ENCODE assay signal across 10 cellular contexts in the genomic region with DNA sequence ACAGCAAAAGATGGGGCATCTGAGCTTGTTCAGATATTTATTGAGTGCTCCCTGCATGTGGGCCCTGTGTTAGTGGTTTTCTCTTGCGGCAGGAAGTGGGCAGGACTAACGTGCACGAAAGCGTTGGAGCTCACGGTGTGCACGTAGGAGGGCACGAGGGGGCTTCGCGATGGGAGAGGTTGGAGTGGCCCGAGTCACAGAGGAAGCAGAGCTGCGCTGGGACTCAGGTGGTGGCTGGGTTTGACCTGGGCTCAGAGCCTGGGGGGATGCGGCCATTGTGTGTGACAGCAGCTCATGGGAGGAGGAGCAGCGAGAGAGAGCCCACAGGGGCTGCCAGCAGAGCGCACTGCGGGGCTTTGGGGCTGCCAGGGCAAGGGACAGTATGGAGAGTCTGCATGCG. TPM values are rescaled to one million over a fixed set of nuclear protein-coding genes. Genes with fewer than 3 reads are reported as not detected.
A peak's percentile ranks its signal among the peaks of the same experiment; 100 is the strongest.
DNase-seq lines count a peak whose midpoint lies in the region; ATAC-seq and TF ChIP-seq lines count a peak whose summit lies in the region.
"Had no signal": no experiment of that assay in that cellular context is flagged by ENCODE, and none has a peak within 500 bp of the region (broad histone marks: within the 10 kb centered on the region; RNA-seq: fewer than 3 reads in every experiment).

No MANE protein-coding gene starts in this region.

- no peak for TF ChIP-seq CTCF in CD4-positive, alpha-beta T cell (IDR thresholded peaks at IDR 0.05)
- no peak for TF ChIP-seq CTCF in chondrocyte (IDR thresholded peaks at IDR 0.05)

- DNase-seq in CD4-positive, alpha-beta T cell: peak; percentile 48 to 78 (median 56)
- DNase-seq in activated CD4-positive, alpha-beta T cell treated with anti-CD3 and anti-CD28 coated beads for 24 hours (ENCODE audit: low read depth in 2 of 2): peak; percentile 40 to 53
- peak; percentile 86 for DNase-seq in activated naive CD4-positive, alpha-beta T cell treated with anti-CD3 and anti-CD28 coated beads, Interleukin-2, amount 10 ng/mL, durations not matched to agents 7 days and 5 days
- DNase-seq in stimulated activated CD4-positive, alpha-beta T cell treated with anti-CD3 and anti-CD28 coated beads, Interleukin-15, amount 100 ng/mL, for 1 hour (ENCODE audit: low read depth in 1 of 2, low spot score in 1 of 2): peak; percentile 20 to 22
- no peak for DNase-seq in HT-29 (ENCODE audit: low spot score)
- no peak for DNase-seq in chondrocyte (ENCODE audit: low spot score)

- intact Hi-C loops in CD4-positive, alpha-beta T cell (cut with DNase I, micrococcal nuclease): loop anchor here in 1 of 2 experiments (10.0 kb wide), 1 partner anchor 480 kb away; the partner anchor contains the start of gene SMURF1

- CTCF ChIA-PET in CD4-positive, alpha-beta T cell (lab: Charles Lee): interaction anchor here (0.8 to 1.0 kb wide), 2 partner anchors 16 to 289 kb away, joined by 3 read pairs; no protein-coding TSS in a partner anchor
- CTCF ChIA-PET in activated naive CD4-positive, alpha-beta T cell treated with anti-CD3 and anti-CD28 coated beads, Interleukin-2, amount 10 ng/mL, durations not matched to agents 7 days and 5 days (lab: Charles Lee): interaction anchor here (0.5 to 1.3 kb wide), 3 partner anchors 99 to 214 kb away, joined by 3 to 4 read pairs (median 3); no protein-coding TSS in a partner anchor

- H3K4me3 Mint-ChIP-seq in CD4-positive, alpha-beta T cell: peak overlapping the region; percentile 85
- peak overlapping the region; percentile 78 for H3K4me3 Mint-ChIP-seq in activated naive CD4-positive, alpha-beta T cell treated with anti-CD3 and anti-CD28 coated beads, Interleukin-2, amount 10 ng/mL, durations not matched to agents 7 days and 5 days
- H3K4me3 Mint-ChIP-seq in chondrocyte (ENCODE audit: unreplicated experiment): no peak overlapping the region

- H3K4me1 Mint-ChIP-seq in CD4-positive, alpha-beta T cell (ENCODE audit: low read depth): peaks cover 49% of the 10 kb centered on the region
- H3K4me1 Mint-ChIP-seq in activated naive CD4-positive, alpha-beta T cell treated with anti-CD3 and anti-CD28 coated beads, Interleukin-2, amount 10 ng/mL, durations not matched to agents 7 days and 5 days: peaks cover 57% of the 10 kb centered on the region
- H3K4me1 Mint-ChIP-seq in chondrocyte (ENCODE audit: low read depth): no peaks in the 10 kb centered on the region

- peak; percentile 96 for ATAC-seq in CD4-positive, alpha-beta T cell (ENCODE audit: poor library complexity)
- ATAC-seq in GM21367 (IDR thresholded peaks at IDR 0.05; ENCODE audit: unreplicated experiment) (no peak), HG02885 (IDR thresholded peaks at IDR 0.05; ENCODE audit: poor library complexity, unreplicated experiment) (no peak)
- ATAC-seq: HCT116 had no signal

- no peaks in the 10 kb centered on the region for H3K9me3 ChIP-seq in CD4-positive, alpha-beta T cell (ENCODE audit: control insufficient read depth, low read length)

- peak overlapping the region; percentile 92 for H3K27ac Mint-ChIP-seq in CD4-positive, alpha-beta T cell
- H3K27ac Mint-ChIP-seq in activated naive CD4-positive, alpha-beta T cell treated with anti-CD3 and anti-CD28 coated beads, Interleukin-2, amount 10 ng/mL, durations not matched to agents 7 days and 5 days: peak overlapping the region; percentile 95
- no peak overlapping the region for H3K27ac Mint-ChIP-seq in chondrocyte (ENCODE audit: unreplicated experiment)

- POLR2A ChIA-PET in CD4-positive, alpha-beta T cell (lab: Charles Lee): interaction anchor here (0.6 to 3.1 kb wide), 17 partner anchors 8 to 804 kb away, joined by 3 to 44 read pairs (median 5); partner anchors contain the start of genes BUD31, FAM200A, MEPCE and TRIM4

- no peaks in the 10 kb centered on the region for H3K27me3 ChIP-seq in CD4-positive, alpha-beta T cell (ENCODE audit: control insufficient read depth, insufficient read depth, low read length)

- H3K9me3 Mint-ChIP-seq in CD4-positive, alpha-beta T cell: no peaks in the 10 kb centered on the region
- no peaks in the 10 kb centered on the region for H3K9me3 Mint-ChIP-seq in activated naive CD4-positive, alpha-beta T cell treated with anti-CD3 and anti-CD28 coated beads, Interleukin-2, amount 10 ng/mL, durations not matched to agents 7 days and 5 days
- no peaks in the 10 kb centered on the region for H3K9me3 Mint-ChIP-seq in chondrocyte (ENCODE audit: low read depth)

- no peaks in the 10 kb centered on the region for H3K27me3 Mint-ChIP-seq in CD4-positive, alpha-beta T cell
- no peaks in the 10 kb centered on the region for H3K27me3 Mint-ChIP-seq in activated naive CD4-positive, alpha-beta T cell treated with anti-CD3 and anti-CD28 coated beads, Interleukin-2, amount 10 ng/mL, durations not matched to agents 7 days and 5 days
- H3K27me3 Mint-ChIP-seq in chondrocyte (ENCODE audit: low read depth): no peaks in the 10 kb centered on the region

- peak overlapping the region; percentile 66 for H3K27ac ChIP-seq in CD4-positive, alpha-beta T cell (ENCODE audit: low read depth, low read length)
- H3K27ac ChIP-seq: KMS-11 had no signal

- peaks cover 93% of the 10 kb centered on the region for H3K36me3 Mint-ChIP-seq in CD4-positive, alpha-beta T cell (ENCODE audit: low read depth)
- peaks cover 83% of the 10 kb centered on the region for H3K36me3 Mint-ChIP-seq in activated naive CD4-positive, alpha-beta T cell treated with anti-CD3 and anti-CD28 coated beads, Interleukin-2, amount 10 ng/mL, durations not matched to agents 7 days and 5 days
- H3K36me3 Mint-ChIP-seq in chondrocyte (ENCODE audit: low read depth): peaks cover 59% of the 10 kb centered on the region

RNA-seq across cellular contexts. Expression of gene ZSCAN25, which starts 7.7 kb away (rescaled TPM):
- 10 to 100 TPM; 41.5 to 44.2 TPM for total RNA-seq in CD4-positive, alpha-beta T cell
- total RNA-seq in HT-29 (2014; rRNA removed; shearing (Covaris generic)): 11.0 and 15.0 TPM in 2 replicates
- 10.4 to 19.9 TPM (median 14.1 TPM) in 3 replicates for total RNA-seq in chondrocyte

RNA-seq across cellular contexts. Expression of gene TMEM225B, which starts 26.4 kb away (rescaled TPM):
- total RNA-seq in CD4-positive, alpha-beta T cell: 1 to 10 TPM; 1.0 TPM
- 0.05 TPM in 1 of 2 replicates, not detected in the other for total RNA-seq in HT-29 (2014; rRNA removed; shearing (Covaris generic))
- 0.56 to 1.8 TPM (median 0.75 TPM) in 3 replicates for total RNA-seq in chondrocyte

RNA-seq across cellular contexts. Expression of gene CYP3A5, which starts 55.3 kb away (rescaled TPM):
- total RNA-seq in CD4-positive, alpha-beta T cell: not detected
- 96.3 and 108 TPM in 2 replicates for total RNA-seq in HT-29 (2014; rRNA removed; shearing (Covaris generic))
- total RNA-seq in chondrocyte: not detected in 3 replicates

Comparison
In these comparisons a context has a peak if more than half of its experiments do, and no peak if none do; other contexts are left out.
1. DNase-seq: peak in CD4-positive, alpha-beta T cell (10 of 10), activated CD4-positive, alpha-beta T cell treated with anti-CD3 and anti-CD28 coated beads for 24 hours (2 of 2), activated naive CD4-positive, alpha-beta T cell treated with anti-CD3 and anti-CD28 coated beads, Interleukin-2, amount 10 ng/mL, durations not matched to agents 7 days and 5 days (single experiment) and stimulated activated CD4-positive, alpha-beta T cell treated with anti-CD3 and anti-CD28 coated beads, Interleukin-15, amount 100 ng/mL, for 1 hour (2 of 2); none in HT-29 (single experiment) and chondrocyte (single experiment).
2. RNA of gene CYP3A5, which starts 55.3 kb away (total RNA-seq): 96.3 to 108 TPM in HT-29; not detected in CD4-positive, alpha-beta T cell and not detected in chondrocyte; every median in the first group is over 10 times any median in the second.